ENCODE assay signal across 23 cellular contexts in the genomic region with DNA sequence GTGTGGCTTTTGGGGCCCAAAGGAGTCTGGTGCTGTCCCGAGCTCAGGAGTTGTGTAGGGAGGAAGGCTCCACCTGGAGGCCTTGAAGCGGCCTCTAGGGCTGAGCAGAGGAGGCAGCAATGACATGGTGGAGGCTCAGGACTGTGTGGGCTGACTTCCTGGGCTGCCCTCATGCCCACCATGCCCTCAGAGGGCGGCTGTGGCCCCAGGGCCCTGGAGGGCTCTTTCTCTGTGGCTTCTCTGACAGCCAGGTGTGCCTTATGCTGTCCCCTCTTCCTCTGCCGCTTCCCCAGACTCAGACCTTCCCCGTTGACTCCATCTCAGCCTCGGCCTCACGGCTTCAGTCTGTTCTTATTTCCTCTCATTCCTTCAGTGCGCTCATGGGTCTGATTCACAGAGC.
"Had no signal": no experiment of that assay in that cellular context is flagged by ENCODE, and none has a peak within 500 bp of the region (broad histone marks: within the 10 kb centered on the region; RNA-seq: fewer than 3 reads in every experiment).

No MANE protein-coding gene starts in this region.

- H3K4me3 Mint-ChIP-seq: memory B cell; naive B cell; natural killer cell treated with Interleukin-12 subunit alpha and Interleukin-12 subunit beta and Interleukin-15 and Interleukin-18, amount 100 ng/mL, for 72 hours; neural crest cell; stimulated activated naive CD8-positive, alpha-beta T cell treated with anti-CD3 and anti-CD28 coated beads, Interleukin-15, amount 100 ng/mL, for 72 hours had no signal

- H3K36me3 Mint-ChIP-seq: memory B cell; naive B cell; natural killer cell treated with Interleukin-12 subunit alpha and Interleukin-12 subunit beta and Interleukin-15 and Interleukin-18, amount 100 ng/mL, for 72 hours had no signal

- H3K4me3 ChIP-seq: heart left ventricle, hepatocyte, lung, mucosa of descending colon, right lobe of liver, suprapubic skin, vagina had no signal

- H3K27ac Mint-ChIP-seq: memory B cell; natural killer cell treated with Interleukin-12 subunit alpha and Interleukin-12 subunit beta and Interleukin-15 and Interleukin-18, amount 100 ng/mL, for 72 hours; progenitor cell of endocrine pancreas; stimulated activated naive CD8-positive, alpha-beta T cell treated with anti-CD3 and anti-CD28 coated beads, Interleukin-15, amount 100 ng/mL, for 72 hours had no signal

- H3K4me1 ChIP-seq: parathyroid adenoma, right lobe of liver had no signal

- H3K27ac ChIP-seq: heart left ventricle, hepatocyte, neutrophil, parathyroid adenoma, right lobe of liver, suprapubic skin, vagina had no signal

- H3K36me3 ChIP-seq: heart left ventricle, neutrophil, right lobe of liver, suprapubic skin, vagina had no signal

- H3K9me3 ChIP-seq: heart left ventricle, mucosa of descending colon, neutrophil, right lobe of liver, suprapubic skin, vagina had no signal

- DNase-seq: cortex of kidney; heart left ventricle; kidney; mucosa of descending colon; naive B cell; right lobe of liver; small intestine; stimulated activated CD4-positive, alpha-beta T cell treated with anti-CD3 and anti-CD28 coated beads, Interleukin-15, amount 100 ng/mL, for 24 hours; stimulated activated CD4-positive, alpha-beta T cell treated with anti-CD3 and anti-CD28 coated beads, Interleukin-2, amount 100 ng/mL, for 48 hours; stimulated activated naive CD4-positive, alpha-beta T cell; stimulated activated naive CD8-positive, alpha-beta T cell treated with anti-CD3 and anti-CD28 coated beads, Interleukin-15, amount 100 ng/mL, for 72 hours; trophoblast cell had no signal

- H3K9me3 Mint-ChIP-seq: memory B cell; naive B cell; natural killer cell treated with Interleukin-12 subunit alpha and Interleukin-12 subunit beta and Interleukin-15 and Interleukin-18, amount 100 ng/mL, for 72 hours; neural crest cell; stimulated activated naive CD8-positive, alpha-beta T cell treated with anti-CD3 and anti-CD28 coated beads, Interleukin-15, amount 100 ng/mL, for 72 hours had no signal

- ATAC-seq: heart left ventricle; left lobe of liver; mucosa of descending colon; natural killer cell treated with Interleukin-12 subunit alpha and Interleukin-12 subunit beta and Interleukin-15 and Interleukin-18, amount 100 ng/mL, for 72 hours; right lobe of liver; stimulated activated naive CD8-positive, alpha-beta T cell treated with anti-CD3 and anti-CD28 coated beads, Interleukin-15, amount 100 ng/mL, for 72 hours had no signal
